Comparison of ENCODE assay signal across 1 cellular context in genomic region chr6:79212859-79213258, GRCh38.
TF ChIP-seq lines count a peak whose summit lies in the region.

No MANE protein-coding gene starts in this region.

TF ChIP-seq in GM23338, 12 proteins besides CTCF, POLR2A, EP300 and RAD21 (continued from another document):
- TF ChIP-seq ZNF462 (CRISPR knock-in tag; IDR thresholded peaks at IDR 0.05) (no peak), EZH2phosphoT487 (IDR thresholded peaks at IDR 0.05; ENCODE audit: unreplicated experiment) (no peak), ETS1 (IDR thresholded peaks at IDR 0.05) (no peak), ZNF114 (CRISPR knock-in tag; IDR thresholded peaks at IDR 0.05) (no peak)
